Comparison of ENCODE assay signal across 8 cellular contexts in the genomic region with DNA sequence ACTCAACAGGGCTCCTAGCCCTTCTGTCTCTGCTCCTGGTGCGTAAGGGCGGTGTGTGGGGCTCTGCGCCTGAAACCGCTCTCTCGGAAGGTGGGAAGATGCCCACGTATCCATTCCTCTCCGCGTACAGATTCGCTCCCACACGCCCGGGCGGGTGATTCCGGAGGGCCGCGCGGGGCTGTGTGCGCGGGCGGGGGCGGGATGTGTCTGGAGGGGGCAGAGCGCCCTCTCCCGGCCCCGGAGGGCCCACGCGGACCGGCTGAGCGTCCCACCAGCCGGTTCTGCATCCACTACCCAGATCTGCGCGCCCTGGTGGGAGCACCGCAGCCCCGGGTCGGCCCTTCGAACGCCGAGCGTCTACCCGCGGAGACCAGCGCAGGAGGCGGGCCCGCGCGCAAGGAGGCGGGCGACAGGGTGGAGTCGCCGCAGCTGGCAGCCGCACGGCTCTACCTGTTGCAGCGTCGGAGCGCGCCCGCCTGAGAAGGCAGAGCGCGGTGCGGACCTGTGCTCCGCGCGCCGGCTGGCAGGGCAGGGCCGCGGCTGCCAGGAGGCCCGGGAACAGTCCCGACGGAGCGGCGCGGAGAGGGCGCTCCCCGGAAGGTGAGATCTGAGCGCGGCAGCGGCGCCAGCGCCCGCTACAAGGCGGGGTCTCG. TPM values are rescaled to one million over a fixed set of nuclear protein-coding genes. Genes with fewer than 3 reads are reported as not detected.
A peak's percentile ranks its signal among the peaks of the same experiment; 100 is the strongest.
DNase-seq lines count a peak whose midpoint lies in the region; ATAC-seq and TF ChIP-seq lines count a peak whose summit lies in the region.

No MANE protein-coding gene starts in this region.

- intact Hi-C loops in ascending aorta (cut with DNase I): no loop called here

- TF ChIP-seq POLR2A in Peyer's patch (IDR thresholded peaks at IDR 0.05): no peak

- H3K4me1 ChIP-seq in Peyer's patch (peaks cover 0 to 27% (median 15%) of the 10 kb centered on the region in 4 donors), ascending aorta (peaks cover 16 to 19% of the 10 kb centered on the region in 2 donors)

- no peaks in the 10 kb centered on the region for H3K36me3 ChIP-seq in Peyer's patch
- no peaks in the 10 kb centered on the region for H3K36me3 ChIP-seq in ascending aorta

- TF ChIP-seq CTCF in Peyer's patch (IDR thresholded peaks at IDR 0.05) (peak in 1 of 6 experiments; percentile 22), ascending aorta (IDR thresholded peaks at IDR 0.05) (peak in 2 of 3 experiments; percentile 12 to 35)

- peak; percentile 56 for ATAC-seq in GM19372 (IDR thresholded peaks at IDR 0.05; ENCODE audit: low read depth, unreplicated experiment)
- ATAC-seq in HG03521 (IDR thresholded peaks at IDR 0.05; ENCODE audit: unreplicated experiment): peak; percentile 71
- ATAC-seq in GM19324 (IDR thresholded peaks at IDR 0.05; ENCODE audit: low FRiP score, unreplicated experiment): no peak

- H3K27me3 ChIP-seq in Peyer's patch: peaks cover 0 to 19% of the 10 kb centered on the region in 2 donors
- peaks cover 17% of the 10 kb centered on the region for H3K27me3 ChIP-seq in ascending aorta

- peak overlapping the region; percentile 10 to 55 (median 45) for H3K4me3 ChIP-seq in Peyer's patch
- peak overlapping the region; percentile 48 to 61 for H3K4me3 ChIP-seq in ascending aorta

- DNase-seq in CD1c-positive myeloid dendritic cell (ENCODE audit: extremely low spot score) (peak; percentile 77), Peyer's patch (peak in 2 of 3 donors; percentile 49 to 63), ascending aorta (ENCODE audit: low spot score in 2 of 2) (no peak), hippocampal formation (lab: John Stamatoyannopoulos, UW) (peak; percentile 32 to 73), retina (peak; percentile 83)

- no peaks in the 10 kb centered on the region for H3K9me3 ChIP-seq in Peyer's patch
- no peaks in the 10 kb centered on the region for H3K9me3 ChIP-seq in ascending aorta

- H3K27ac ChIP-seq in Peyer's patch (peak overlapping the region in 1 of 4 donors; percentile 17), ascending aorta (no peak overlapping the region)

RNA-seq across cellular contexts. Expression of gene KCNK13, which starts 1.4 kb away (rescaled TPM):
- total RNA-seq in Peyer's patch (not detected), ascending aorta (not detected)

Comparison
In these comparisons a context has a peak if more than half of its experiments do, and no peak if none do; other contexts are left out.
1. DNase-seq: peak in CD1c-positive myeloid dendritic cell (single experiment), Peyer's patch (2 of 3), hippocampal formation (2 of 2) and retina (single experiment); none in ascending aorta (0 of 2).